In genomic region chr12:90979936-90980335, GRCh38 we compare ENCODE assay signal across 23 cellular contexts. TPM values are rescaled to one million over a fixed set of nuclear protein-coding genes. Genes with fewer than 3 reads are reported as not detected.
DNase-seq lines count a peak whose midpoint lies in the region; TF ChIP-seq lines count a peak whose summit lies in the region.
"Had no signal": no experiment of that assay in that cellular context is flagged by ENCODE, and none has a peak within 500 bp of the region (broad histone marks: within the 10 kb centered on the region; RNA-seq: fewer than 3 reads in every experiment).

No MANE protein-coding gene starts in this region.

- no peak overlapping the region for H3K4me3 Mint-ChIP-seq in osteocyte (ENCODE audit: unreplicated experiment)
- no peak overlapping the region for H3K4me3 Mint-ChIP-seq in activated naive CD8-positive, alpha-beta T cell treated with anti-CD3 and anti-CD28 coated beads for 36 hours
- H3K4me3 Mint-ChIP-seq: activated B cell treated with CpG ODN at 0.5 μM for 24 hours; activated CD8-positive, alpha-beta T cell treated with anti-CD3 and anti-CD28 coated beads for 36 hours; activated naive CD4-positive, alpha-beta T cell treated with anti-CD3 and anti-CD28 coated beads, Interleukin-2, amount 50 U/mL, for 24 hours had no signal

- peaks cover 6% of the 10 kb centered on the region for H3K9me3 Mint-ChIP-seq in osteocyte (ENCODE audit: unreplicated experiment)
- H3K9me3 Mint-ChIP-seq in activated naive CD8-positive, alpha-beta T cell treated with anti-CD3 and anti-CD28 coated beads for 36 hours: no peaks in the 10 kb centered on the region
- H3K9me3 Mint-ChIP-seq: activated B cell treated with CpG ODN at 0.5 μM for 24 hours; activated CD8-positive, alpha-beta T cell treated with anti-CD3 and anti-CD28 coated beads for 36 hours; activated naive CD4-positive, alpha-beta T cell treated with anti-CD3 and anti-CD28 coated beads, Interleukin-2, amount 50 U/mL, for 24 hours had no signal

- H3K4me1 Mint-ChIP-seq in osteocyte (ENCODE audit: unreplicated experiment): peaks cover 36% of the 10 kb centered on the region
- H3K4me1 Mint-ChIP-seq in activated naive CD8-positive, alpha-beta T cell treated with anti-CD3 and anti-CD28 coated beads for 36 hours: no peaks in the 10 kb centered on the region
- H3K4me1 Mint-ChIP-seq: activated B cell treated with CpG ODN at 0.5 μM for 24 hours; activated naive CD4-positive, alpha-beta T cell treated with anti-CD3 and anti-CD28 coated beads, Interleukin-2, amount 50 U/mL, for 24 hours had no signal

- peak overlapping the region; percentile 78 for H3K27ac Mint-ChIP-seq in osteocyte (ENCODE audit: unreplicated experiment)
- H3K27ac Mint-ChIP-seq in activated naive CD8-positive, alpha-beta T cell treated with anti-CD3 and anti-CD28 coated beads for 36 hours: no peak overlapping the region
- H3K27ac Mint-ChIP-seq: activated B cell treated with CpG ODN at 0.5 μM for 24 hours; activated CD8-positive, alpha-beta T cell treated with anti-CD3 and anti-CD28 coated beads for 36 hours; activated naive CD4-positive, alpha-beta T cell treated with anti-CD3 and anti-CD28 coated beads, Interleukin-2, amount 50 U/mL, for 24 hours had no signal

- DNase-seq in AG08395 (ENCODE audit: low spot score): peak; percentile 43
- peak; percentile 72 for DNase-seq in HFF-Myc (ENCODE audit: extremely low read depth, low read depth)
- peak; percentile 58 for DNase-seq in fibroblast of pulmonary artery (ENCODE audit: low read depth)
- no peak for DNase-seq in osteocyte (ENCODE audit: extremely low spot score, unreplicated experiment)
- no peak for DNase-seq in kidney tubule cell (ENCODE audit: low spot score)
- no peak for DNase-seq in NCI-H1436 (lab: John Stamatoyannopoulos, UW)
- DNase-seq in activated naive CD8-positive, alpha-beta T cell treated with anti-CD3 and anti-CD28 coated beads for 36 hours: no peak
- no peak for DNase-seq in NCI-H1092 (lab: John Stamatoyannopoulos, UW)
- DNase-seq: activated B cell treated with CpG ODN at 0.5 μM for 24 hours; activated CD8-positive, alpha-beta T cell treated with anti-CD3 and anti-CD28 coated beads for 36 hours; activated T-cell treated with anti-CD3 and anti-CD28 coated beads, Interleukin-2, amount 50 U/mL, for 48 hours; DMS153; gastrocnemius medialis; NCI-H1417 treated with DMSO at 0.1 percent for 48 hours; NCI-H526; OCI-M1; stimulated activated naive CD4-positive, alpha-beta T cell had no signal

- TF ChIP-seq CTCF in HFF-Myc (IDR thresholded peaks at IDR 0.05; ENCODE audit: low read depth, low read length, missing control alignments) (no peak), fibroblast of pulmonary artery (IDR thresholded peaks at IDR 0.05; ENCODE audit: low read length, missing control alignments) (no peak), osteocyte (IDR thresholded peaks at IDR 0.05) (no peak)

- no peaks in the 10 kb centered on the region for H3K36me3 Mint-ChIP-seq in osteocyte (ENCODE audit: unreplicated experiment)
- no peaks in the 10 kb centered on the region for H3K36me3 Mint-ChIP-seq in activated naive CD8-positive, alpha-beta T cell treated with anti-CD3 and anti-CD28 coated beads for 36 hours
- H3K36me3 Mint-ChIP-seq: activated naive CD4-positive, alpha-beta T cell treated with anti-CD3 and anti-CD28 coated beads, Interleukin-2, amount 50 U/mL, for 24 hours had no signal

- H3K4me3 ChIP-seq in HFF-Myc (replicated peaks; ENCODE audit: low read depth, low read length): no peak overlapping the region
- no peak overlapping the region for H3K4me3 ChIP-seq in fibroblast of pulmonary artery (replicated peaks; ENCODE audit: low read depth, low read length)
- H3K4me3 ChIP-seq: gastrocnemius medialis, HAP-1, tibial nerve had no signal

- no peaks in the 10 kb centered on the region for H3K27me3 Mint-ChIP-seq in osteocyte (ENCODE audit: unreplicated experiment)
- no peaks in the 10 kb centered on the region for H3K27me3 Mint-ChIP-seq in activated naive CD8-positive, alpha-beta T cell treated with anti-CD3 and anti-CD28 coated beads for 36 hours

RNA-seq across cellular contexts. Expression of gene EPYC, which starts 24.8 kb away (rescaled TPM):
- not detected in 2 replicates for total RNA-seq in osteocyte
- total RNA-seq in activated naive CD8-positive, alpha-beta T cell treated with anti-CD3 and anti-CD28 coated beads for 36 hours: not detected
- total RNA-seq: activated B cell treated with CpG ODN at 0.5 μM for 24 hours; activated CD8-positive, alpha-beta T cell treated with anti-CD3 and anti-CD28 coated beads for 36 hours; gastrocnemius medialis; left lobe of liver; mucosa of gallbladder; T-helper 2 cell treated with Interferon-gamma antibody and Interleukin-4, amounts not matched to agents 100 ng/mL and 5 ng/mL, for 36 hours; tibial nerve had no signal

RNA-seq across cellular contexts. Expression of gene CCER1, which starts 25.0 kb away (rescaled TPM):
- not detected in 2 replicates for total RNA-seq in osteocyte
- not detected for total RNA-seq in activated naive CD8-positive, alpha-beta T cell treated with anti-CD3 and anti-CD28 coated beads for 36 hours
- total RNA-seq: activated B cell treated with CpG ODN at 0.5 μM for 24 hours; activated CD8-positive, alpha-beta T cell treated with anti-CD3 and anti-CD28 coated beads for 36 hours; gastrocnemius medialis; left lobe of liver; mucosa of gallbladder; T-helper 2 cell treated with Interferon-gamma antibody and Interleukin-4, amounts not matched to agents 100 ng/mL and 5 ng/mL, for 36 hours; tibial nerve had no signal

Comparison
In these comparisons a context has a peak if more than half of its experiments do, and no peak if none do; other contexts are left out.
1. DNase-seq: peak in AG08395 (single experiment), HFF-Myc (single experiment) and fibroblast of pulmonary artery (single experiment); none in osteocyte (single experiment), kidney tubule cell (single experiment), NCI-H1436 (single experiment), activated naive CD8-positive, alpha-beta T cell treated with anti-CD3 and anti-CD28 coated beads for 36 hours (single experiment) and NCI-H1092 (single experiment).